Comparison of ENCODE assay signal across 18 cellular contexts in genomic region chr2:220279372-220279771, GRCh38.
DNase-seq lines count a peak whose midpoint lies in the region; ATAC-seq and TF ChIP-seq lines count a peak whose summit lies in the region.
"Had no signal": no experiment of that assay in that cellular context is flagged by ENCODE, and none has a peak within 500 bp of the region (broad histone marks: within the 10 kb centered on the region; RNA-seq: fewer than 3 reads in every experiment).

No MANE protein-coding gene starts in this region.

- intact Hi-C loops in PC-9 (cut with micrococcal nuclease; ENCODE audit: unreplicated experiment) = loop anchor here (1.0 kb wide), 1 partner anchor 51 kb away; no protein-coding TSS in a partner anchor
- intact Hi-C loops in esophagus squamous epithelium (cut with DNase I) = no loop called here

- no peak for TF ChIP-seq POLR2A in esophagus squamous epithelium (IDR thresholded peaks at IDR 0.05)

- DNase-seq in EH (ENCODE audit: low read depth) (peak; percentile 95), PC-9 (peak; percentile 29 to 69), esophagus squamous epithelium (lab: John Stamatoyannopoulos, UW) (no peak), renal cortical epithelial cell (ENCODE audit: low read depth) (peak; percentile 87), DMS79 treated with DMSO at 0.1 percent for 48 hours (lab: John Stamatoyannopoulos, UW) (no peak)
- DNase-seq in activated CD8-positive, alpha-beta memory T cell treated with anti-CD3 and anti-CD28 coated beads, Interleukin-2, amount 50 U/mL, for 48 hours = no peak
- DNase-seq: activated CD8-positive, alpha-beta memory T cell treated with anti-CD3 and anti-CD28 coated beads, Interleukin-2, amount 50 U/mL, for 4 hours; activated naive CD8-positive, alpha-beta T cell treated with anti-CD3 and anti-CD28 coated beads, Interleukin-2, amount 10 ng/mL, durations not matched to agents 7 days and 5 days; Caco-2; heart right ventricle; NCI-H2029 treated with DMSO at 0.1 percent for 48 hours; nephron progenitor cell; sigmoid colon; SJCRH30; stomach had no signal

- no peaks in the 10 kb centered on the region for H3K79me2 ChIP-seq in PC-9 (ENCODE audit: low read depth)

- H3K27ac ChIP-seq in PC-9 (peak overlapping the region; percentile 48), esophagus squamous epithelium (peak overlapping the region in 3 of 4 donors; percentile 58 to 63 (median 62))
- H3K27ac ChIP-seq: heart right ventricle, sigmoid colon, SJCRH30, stomach had no signal

- no peaks in the 10 kb centered on the region for H3K27me3 ChIP-seq in PC-9 (ENCODE audit: insufficient read depth, low read depth)
- H3K27me3 ChIP-seq in esophagus squamous epithelium = no peaks in the 10 kb centered on the region
- H3K27me3 ChIP-seq: heart right ventricle, sigmoid colon, SJCRH30 had no signal

- CTCF ChIA-PET in PC-9 (lab: Charles Lee) = no interaction called here

- ATAC-seq in GM19397 (IDR thresholded peaks at IDR 0.05; ENCODE audit: unreplicated experiment) = no peak
- ATAC-seq in HG03354 (IDR thresholded peaks at IDR 0.05; ENCODE audit: poor library complexity, severe bottlenecking, unreplicated experiment) = no peak
- ATAC-seq: heart right ventricle, WTC11 had no signal

- TF ChIP-seq CTCF in PC-9 (conservative IDR thresholded peaks at IDR 0.05) = no peak
- no peak for TF ChIP-seq CTCF in esophagus squamous epithelium (IDR thresholded peaks at IDR 0.05)

- H3K36me3 ChIP-seq in PC-9 (ENCODE audit: low read depth) (0 out of 2 replicates have a peak, but pooled peaks cover 3% of the 10 kb centered on the region), esophagus squamous epithelium (no peaks in the 10 kb centered on the region)
- H3K36me3 ChIP-seq: heart right ventricle, sigmoid colon, SJCRH30, stomach had no signal

- BruUV-seq in PC-9 (replicated peaks; lab: Mats Ljungman, UMichigan) = no TSS peak

- peaks cover 49% of the 10 kb centered on the region for H3K4me1 ChIP-seq in PC-9 (replicated peaks; ENCODE audit: insufficient read depth)
- peaks cover 9 to 43% (median 15%) of the 10 kb centered on the region in 3 donors for H3K4me1 ChIP-seq in esophagus squamous epithelium
- H3K4me1 ChIP-seq: Caco-2, SJCRH30 had no signal

- H3K9me3 ChIP-seq in PC-9 (ENCODE audit: insufficient read depth, low read depth) (no peaks in the 10 kb centered on the region; the same call in 1 of the 2 replicates), esophagus squamous epithelium (no peaks in the 10 kb centered on the region)
- H3K9me3 ChIP-seq: Caco-2, heart right ventricle, sigmoid colon, SJCRH30, stomach had no signal

- POLR2A ChIA-PET in PC-9 (lab: Charles Lee; ENCODE audit: unreplicated experiment) = no interaction called here

- peaks cover 12% of the 10 kb centered on the region; the same call in 1 of the 2 replicates for H3F3A ChIP-seq in PC-9 (ENCODE audit: insufficient read depth, low read depth)

- H4K20me1 ChIP-seq in PC-9 (ENCODE audit: insufficient read depth) = no peaks in the 10 kb centered on the region

- H3K4me3 ChIP-seq in PC-9 (no peak overlapping the region), esophagus squamous epithelium (no peak overlapping the region)
- H3K4me3 ChIP-seq: heart right ventricle, sigmoid colon, SJCRH30, stomach had no signal

- WGBS in esophagus squamous epithelium, 2 donors = 28 to 47% methylated on average over 2 of the region's 2 CpGs

- peak overlapping the region; percentile 46; the same call in 1 of the 2 replicates for H2AFZ ChIP-seq in PC-9

- 0 out of 2 replicates have a peak overlapping the region, but pooled peaks have one; percentile 2 for H3K4me2 ChIP-seq in PC-9

- H3K9me2 ChIP-seq in PC-9 (ENCODE audit: insufficient read depth) = no peaks in the 10 kb centered on the region

Comparison
In these comparisons a context has a peak if more than half of its experiments do, and no peak if none do; other contexts are left out.
1. DNase-seq: peak in EH (single experiment), PC-9 (2 of 2) and renal cortical epithelial cell (single experiment); none in esophagus squamous epithelium (single experiment), DMS79 treated with DMSO at 0.1 percent for 48 hours (single experiment) and activated CD8-positive, alpha-beta memory T cell treated with anti-CD3 and anti-CD28 coated beads, Interleukin-2, amount 50 U/mL, for 48 hours (single experiment).